In the genomic region with DNA sequence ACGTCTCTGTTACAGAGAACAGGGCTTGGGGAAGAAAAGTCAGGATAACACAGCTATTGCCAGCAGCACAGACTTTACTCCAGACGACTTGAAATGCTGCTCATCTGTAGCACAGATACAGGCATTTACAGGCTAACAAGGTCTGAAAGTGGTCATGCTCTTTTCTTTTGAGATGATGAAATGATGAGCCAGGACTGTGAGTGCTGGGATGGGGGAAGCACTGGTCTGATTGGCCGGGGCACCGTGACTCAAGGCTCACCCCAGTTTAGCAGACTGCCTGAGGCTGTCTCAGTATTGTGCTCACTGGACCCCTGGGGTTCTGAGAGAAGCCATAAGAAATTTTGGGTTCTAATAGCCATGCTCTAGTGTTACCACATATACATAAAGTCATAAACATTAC, we compare ENCODE assay signal across 1 cellular context.
TF ChIP-seq lines count a peak whose summit lies in the region.

No MANE protein-coding gene starts in this region.

TF ChIP-seq in HEK293, 187 proteins besides CTCF, POLR2A, EP300 and RAD21 (continued from another document):
- TF ChIP-seq, protein P1, sequence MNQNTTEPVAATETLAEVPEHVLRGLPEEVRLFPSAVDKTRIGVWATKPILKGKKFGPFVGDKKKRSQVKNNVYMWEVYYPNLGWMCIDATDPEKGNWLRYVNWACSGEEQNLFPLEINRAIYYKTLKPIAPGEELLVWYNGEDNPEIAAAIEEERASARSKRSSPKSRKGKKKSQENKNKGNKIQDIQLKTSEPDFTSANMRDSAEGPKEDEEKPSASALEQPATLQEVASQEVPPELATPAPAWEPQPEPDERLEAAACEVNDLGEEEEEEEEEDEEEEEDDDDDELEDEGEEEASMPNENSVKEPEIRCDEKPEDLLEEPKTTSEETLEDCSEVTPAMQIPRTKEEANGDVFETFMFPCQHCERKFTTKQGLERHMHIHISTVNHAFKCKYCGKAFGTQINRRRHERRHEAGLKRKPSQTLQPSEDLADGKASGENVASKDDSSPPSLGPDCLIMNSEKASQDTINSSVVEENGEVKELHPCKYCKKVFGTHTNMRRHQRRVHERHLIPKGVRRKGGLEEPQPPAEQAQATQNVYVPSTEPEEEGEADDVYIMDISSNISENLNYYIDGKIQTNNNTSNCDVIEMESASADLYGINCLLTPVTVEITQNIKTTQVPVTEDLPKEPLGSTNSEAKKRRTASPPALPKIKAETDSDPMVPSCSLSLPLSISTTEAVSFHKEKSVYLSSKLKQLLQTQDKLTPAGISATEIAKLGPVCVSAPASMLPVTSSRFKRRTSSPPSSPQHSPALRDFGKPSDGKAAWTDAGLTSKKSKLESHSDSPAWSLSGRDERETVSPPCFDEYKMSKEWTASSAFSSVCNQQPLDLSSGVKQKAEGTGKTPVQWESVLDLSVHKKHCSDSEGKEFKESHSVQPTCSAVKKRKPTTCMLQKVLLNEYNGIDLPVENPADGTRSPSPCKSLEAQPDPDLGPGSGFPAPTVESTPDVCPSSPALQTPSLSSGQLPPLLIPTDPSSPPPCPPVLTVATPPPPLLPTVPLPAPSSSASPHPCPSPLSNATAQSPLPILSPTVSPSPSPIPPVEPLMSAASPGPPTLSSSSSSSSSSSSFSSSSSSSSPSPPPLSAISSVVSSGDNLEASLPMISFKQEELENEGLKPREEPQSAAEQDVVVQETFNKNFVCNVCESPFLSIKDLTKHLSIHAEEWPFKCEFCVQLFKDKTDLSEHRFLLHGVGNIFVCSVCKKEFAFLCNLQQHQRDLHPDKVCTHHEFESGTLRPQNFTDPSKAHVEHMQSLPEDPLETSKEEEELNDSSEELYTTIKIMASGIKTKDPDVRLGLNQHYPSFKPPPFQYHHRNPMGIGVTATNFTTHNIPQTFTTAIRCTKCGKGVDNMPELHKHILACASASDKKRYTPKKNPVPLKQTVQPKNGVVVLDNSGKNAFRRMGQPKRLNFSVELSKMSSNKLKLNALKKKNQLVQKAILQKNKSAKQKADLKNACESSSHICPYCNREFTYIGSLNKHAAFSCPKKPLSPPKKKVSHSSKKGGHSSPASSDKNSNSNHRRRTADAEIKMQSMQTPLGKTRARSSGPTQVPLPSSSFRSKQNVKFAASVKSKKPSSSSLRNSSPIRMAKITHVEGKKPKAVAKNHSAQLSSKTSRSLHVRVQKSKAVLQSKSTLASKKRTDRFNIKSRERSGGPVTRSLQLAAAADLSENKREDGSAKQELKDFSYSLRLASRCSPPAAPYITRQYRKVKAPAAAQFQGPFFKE (tag by site-specific recombination; IDR thresholded peaks at IDR 0.05; ENCODE audit: borderline replicate concordance): no peak
- TF ChIP-seq, protein P2, sequence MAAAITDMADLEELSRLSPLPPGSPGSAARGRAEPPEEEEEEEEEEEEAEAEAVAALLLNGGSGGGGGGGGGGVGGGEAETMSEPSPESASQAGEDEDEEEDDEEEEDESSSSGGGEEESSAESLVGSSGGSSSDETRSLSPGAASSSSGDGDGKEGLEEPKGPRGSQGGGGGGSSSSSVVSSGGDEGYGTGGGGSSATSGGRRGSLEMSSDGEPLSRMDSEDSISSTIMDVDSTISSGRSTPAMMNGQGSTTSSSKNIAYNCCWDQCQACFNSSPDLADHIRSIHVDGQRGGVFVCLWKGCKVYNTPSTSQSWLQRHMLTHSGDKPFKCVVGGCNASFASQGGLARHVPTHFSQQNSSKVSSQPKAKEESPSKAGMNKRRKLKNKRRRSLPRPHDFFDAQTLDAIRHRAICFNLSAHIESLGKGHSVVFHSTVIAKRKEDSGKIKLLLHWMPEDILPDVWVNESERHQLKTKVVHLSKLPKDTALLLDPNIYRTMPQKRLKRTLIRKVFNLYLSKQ (tag by site-specific recombination; IDR thresholded peaks at IDR 0.05; ENCODE audit: borderline replicate concordance): no peak
- TF ChIP-seq ZNF211 (tag by site-specific recombination; IDR thresholded peaks at IDR 0.05; ENCODE audit: low read depth) (no peak), ZNF37A (tag by site-specific recombination; IDR thresholded peaks at IDR 0.05) (no peak), SCRT1 (tag by site-specific recombination; IDR thresholded peaks at IDR 0.05; ENCODE audit: borderline replicate concordance) (no peak), ZNF670 (tag by site-specific recombination; IDR thresholded peaks at IDR 0.05; ENCODE audit: low read depth) (no peak), ZNF274 (IDR thresholded peaks at IDR 0.05; ENCODE audit: low read length) (no peak), ZNF274 (tag by site-specific recombination; IDR thresholded peaks at IDR 0.05; ENCODE audit: borderline replicate concordance) (no peak)
